Comparison of ENCODE assay signal across 19 cellular contexts in the genomic region with DNA sequence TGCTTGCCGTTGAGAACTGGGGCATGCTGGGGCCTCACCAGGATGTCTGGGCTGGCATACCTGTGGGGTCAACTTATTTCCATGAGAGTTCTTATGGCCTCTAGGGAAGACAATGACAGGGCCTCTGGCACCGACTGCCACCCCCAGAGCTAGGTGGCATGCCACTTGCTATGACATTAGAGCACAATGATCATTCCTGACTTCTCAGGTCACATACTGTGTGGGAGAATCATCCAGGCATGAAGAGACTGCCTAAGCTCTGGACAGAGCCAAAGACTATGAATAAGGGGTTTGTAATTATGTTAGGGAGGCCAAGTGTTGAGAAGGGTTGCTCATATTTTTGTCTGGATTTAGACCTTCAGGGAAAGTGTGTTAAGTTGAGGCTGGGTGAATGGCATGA.
DNase-seq lines count a peak whose midpoint lies in the region; ATAC-seq and TF ChIP-seq lines count a peak whose summit lies in the region.
"Had no signal": no experiment of that assay in that cellular context is flagged by ENCODE, and none has a peak within 500 bp of the region (broad histone marks: within the 10 kb centered on the region; RNA-seq: fewer than 3 reads in every experiment).

No MANE protein-coding gene starts in this region.

- H3K27ac ChIP-seq in psoas muscle (no peak overlapping the region), lower lobe of right lung (no peak overlapping the region)
- H3K27ac ChIP-seq in naive thymus-derived CD4-positive, alpha-beta T cell (ENCODE audit: low read depth, low read length) = no peak overlapping the region
- H3K27ac ChIP-seq: C4-2B had no signal

- H3K4me1 ChIP-seq in psoas muscle (no peaks in the 10 kb centered on the region), lower lobe of right lung (peaks cover under 1% of the 10 kb centered on the region)
- H3K4me1 ChIP-seq in naive thymus-derived CD4-positive, alpha-beta T cell (ENCODE audit: control insufficient read depth in 2 of 2, insufficient read depth in 2 of 2, low read length in 2 of 2) = no peaks in the 10 kb centered on the region

- H3K27me3 Mint-ChIP-seq in naive thymus-derived CD4-positive, alpha-beta T cell = peaks cover 0 to 28% (median 10%) of the 10 kb centered on the region in 5 donors

- WGBS in psoas muscle, 3 donors = 64 to 76% (median 70%) methylated on average over 2 of the region's 2 CpGs

- no peaks in the 10 kb centered on the region for H3K36me3 Mint-ChIP-seq in naive thymus-derived CD4-positive, alpha-beta T cell

- intact Hi-C loops in psoas muscle (cut with DNase I) = no loop called here
- intact Hi-C loops in lower lobe of right lung (cut with DNase I) = no loop called here
- intact Hi-C loops in naive thymus-derived CD4-positive, alpha-beta T cell (cut with micrococcal nuclease) = no loop called here

- no peak overlapping the region for H3K27ac Mint-ChIP-seq in naive thymus-derived CD4-positive, alpha-beta T cell

- TF ChIP-seq CTCF in AG10803 (conservative IDR thresholded peaks at IDR 0.05; ENCODE audit: low read length) (no peak), epithelial cell of proximal tubule (conservative IDR thresholded peaks at IDR 0.05; ENCODE audit: low read depth, low read length) (no peak), psoas muscle (IDR thresholded peaks at IDR 0.05) (no peak), lower lobe of right lung (IDR thresholded peaks at IDR 0.05) (no peak)

- H3K27me3 ChIP-seq in psoas muscle (ENCODE audit: insufficient read depth in 3 of 3, low read length in 2 of 3) (no peaks in the 10 kb centered on the region), lower lobe of right lung (ENCODE audit: low read depth) (no peaks in the 10 kb centered on the region)
- H3K27me3 ChIP-seq in naive thymus-derived CD4-positive, alpha-beta T cell (ENCODE audit: control insufficient read depth in 2 of 2, insufficient read depth in 2 of 2, low read length in 2 of 2) = no peaks in the 10 kb centered on the region

- no peak overlapping the region for H3K4me3 Mint-ChIP-seq in naive thymus-derived CD4-positive, alpha-beta T cell

- H3K9me3 ChIP-seq in psoas muscle = no peaks in the 10 kb centered on the region
- H3K9me3 ChIP-seq in lower lobe of right lung = no peaks in the 10 kb centered on the region
- H3K9me3 ChIP-seq in naive thymus-derived CD4-positive, alpha-beta T cell (ENCODE audit: control insufficient read depth in 2 of 3, low read length in 3 of 3) = no peaks in the 10 kb centered on the region
- H3K9me3 ChIP-seq: SK-N-SH had no signal

- POLR2A ChIA-PET in naive thymus-derived CD4-positive, alpha-beta T cell (lab: Charles Lee) = no interaction called here

- peak; percentile 29 for DNase-seq in AG10803 (ENCODE audit: low read depth)
- DNase-seq in DMS79 treated with DMSO at 0.1 percent for 48 hours (lab: John Stamatoyannopoulos, UW) = peak; percentile 44
- DNase-seq in epithelial cell of proximal tubule (ENCODE audit: low read depth) = peak; percentile 4
- DNase-seq in psoas muscle = no peak
- DNase-seq in activated T-cell treated with anti-CD3 and anti-CD28 coated beads, Interleukin-2, amount 50 U/mL, for 48 hours = no peak
- no peak for DNase-seq in DMS53 (lab: John Stamatoyannopoulos, UW)
- no peak for DNase-seq in lower lobe of right lung
- no peak for DNase-seq in naive thymus-derived CD4-positive, alpha-beta T cell
- DNase-seq: AML-193, GDM1, GOT3, KG1, MV-4-11, NCI-H187 treated with DMSO at 0.1 percent for 48 hours, SHP77 treated with DMSO at 0.1 percent for 48 hours, SK-N-SH had no signal

- no peaks in the 10 kb centered on the region for H3K4me1 Mint-ChIP-seq in naive thymus-derived CD4-positive, alpha-beta T cell

- H3K4me3 ChIP-seq in AG10803 (ENCODE audit: low read length) (no peak overlapping the region), epithelial cell of proximal tubule (ENCODE audit: low read depth, low read length) (no peak overlapping the region), psoas muscle (no peak overlapping the region), lower lobe of right lung (no peak overlapping the region)
- H3K4me3 ChIP-seq in naive thymus-derived CD4-positive, alpha-beta T cell (ENCODE audit: low read length) = no peak overlapping the region

- ATAC-seq in psoas muscle (peak in 3 of 4 donors; percentile 46 to 71 (median 63)), lower lobe of right lung (no peak)
- ATAC-seq in naive thymus-derived CD4-positive, alpha-beta T cell = no peak
- ATAC-seq: HCT116, HepG2 had no signal

- peaks cover 0 to 1% (median 0%) of the 10 kb centered on the region in 11 donors for H3K9me3 Mint-ChIP-seq in naive thymus-derived CD4-positive, alpha-beta T cell

- CTCF ChIA-PET in naive thymus-derived CD4-positive, alpha-beta T cell (lab: Charles Lee) = no interaction called here

- no peaks in the 10 kb centered on the region for H3K36me3 ChIP-seq in psoas muscle (ENCODE audit: insufficient read depth in 1 of 2, low read depth in 1 of 2)
- no peaks in the 10 kb centered on the region for H3K36me3 ChIP-seq in lower lobe of right lung
- H3K36me3 ChIP-seq in naive thymus-derived CD4-positive, alpha-beta T cell (ENCODE audit: control insufficient read depth in 2 of 3, insufficient read depth in 3 of 3, low read length in 3 of 3) = no peaks in the 10 kb centered on the region

Comparison
In these comparisons a context has a peak if more than half of its experiments do, and no peak if none do; other contexts are left out.
1. DNase-seq: peak in AG10803 (single experiment), DMS79 treated with DMSO at 0.1 percent for 48 hours (single experiment) and epithelial cell of proximal tubule (single experiment); none in psoas muscle (0 of 2), activated T-cell treated with anti-CD3 and anti-CD28 coated beads, Interleukin-2, amount 50 U/mL, for 48 hours (0 of 2), DMS53 (single experiment), lower lobe of right lung (single experiment) and naive thymus-derived CD4-positive, alpha-beta T cell (0 of 9).
2. ATAC-seq: peak in psoas muscle (3 of 4); none in lower lobe of right lung (0 of 2) and naive thymus-derived CD4-positive, alpha-beta T cell (single experiment).